ENCODE assay signal across 1 cellular context in the genomic region with DNA sequence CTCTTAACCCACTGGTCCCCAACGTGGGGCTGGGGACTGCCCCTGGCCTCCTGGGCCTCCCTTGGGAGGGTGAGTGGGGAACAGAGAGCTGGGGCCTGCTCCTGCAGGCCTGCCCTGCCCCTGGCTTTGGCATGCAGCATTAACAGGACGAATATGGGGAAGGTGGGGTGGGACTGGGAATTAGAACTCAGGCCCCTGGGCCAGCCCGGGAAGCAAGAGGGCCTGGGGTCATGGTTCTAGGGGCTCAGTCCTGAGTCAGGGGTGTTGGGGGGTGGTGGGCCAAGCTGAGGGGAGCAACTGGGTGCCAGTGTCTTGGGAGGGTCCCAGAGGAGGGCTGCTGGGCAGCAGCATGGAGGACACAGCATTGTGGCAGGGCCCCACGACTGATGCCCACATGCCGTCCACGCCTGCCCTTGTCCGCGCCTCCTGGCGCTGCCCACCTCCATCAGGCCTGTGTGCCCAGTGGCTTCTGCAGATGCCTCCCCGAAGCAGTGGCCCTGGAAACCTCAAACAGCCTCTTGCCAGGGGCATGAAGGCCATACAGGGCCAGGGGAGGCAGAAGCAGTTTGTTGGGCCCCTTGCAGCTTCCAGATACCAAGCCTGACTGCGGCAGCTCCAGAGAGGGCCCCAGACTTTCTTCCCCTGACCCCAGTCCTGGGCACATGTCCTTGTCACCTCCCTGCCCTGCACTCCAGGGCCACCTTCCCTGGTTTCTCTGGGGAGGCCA.
TF ChIP-seq lines count a peak whose summit lies in the region.

No MANE protein-coding gene starts in this region.

TF ChIP-seq in HCT116, 20 proteins besides CTCF, POLR2A, EP300 and RAD21 (continued from another document):
- TF ChIP-seq, protein P1, sequence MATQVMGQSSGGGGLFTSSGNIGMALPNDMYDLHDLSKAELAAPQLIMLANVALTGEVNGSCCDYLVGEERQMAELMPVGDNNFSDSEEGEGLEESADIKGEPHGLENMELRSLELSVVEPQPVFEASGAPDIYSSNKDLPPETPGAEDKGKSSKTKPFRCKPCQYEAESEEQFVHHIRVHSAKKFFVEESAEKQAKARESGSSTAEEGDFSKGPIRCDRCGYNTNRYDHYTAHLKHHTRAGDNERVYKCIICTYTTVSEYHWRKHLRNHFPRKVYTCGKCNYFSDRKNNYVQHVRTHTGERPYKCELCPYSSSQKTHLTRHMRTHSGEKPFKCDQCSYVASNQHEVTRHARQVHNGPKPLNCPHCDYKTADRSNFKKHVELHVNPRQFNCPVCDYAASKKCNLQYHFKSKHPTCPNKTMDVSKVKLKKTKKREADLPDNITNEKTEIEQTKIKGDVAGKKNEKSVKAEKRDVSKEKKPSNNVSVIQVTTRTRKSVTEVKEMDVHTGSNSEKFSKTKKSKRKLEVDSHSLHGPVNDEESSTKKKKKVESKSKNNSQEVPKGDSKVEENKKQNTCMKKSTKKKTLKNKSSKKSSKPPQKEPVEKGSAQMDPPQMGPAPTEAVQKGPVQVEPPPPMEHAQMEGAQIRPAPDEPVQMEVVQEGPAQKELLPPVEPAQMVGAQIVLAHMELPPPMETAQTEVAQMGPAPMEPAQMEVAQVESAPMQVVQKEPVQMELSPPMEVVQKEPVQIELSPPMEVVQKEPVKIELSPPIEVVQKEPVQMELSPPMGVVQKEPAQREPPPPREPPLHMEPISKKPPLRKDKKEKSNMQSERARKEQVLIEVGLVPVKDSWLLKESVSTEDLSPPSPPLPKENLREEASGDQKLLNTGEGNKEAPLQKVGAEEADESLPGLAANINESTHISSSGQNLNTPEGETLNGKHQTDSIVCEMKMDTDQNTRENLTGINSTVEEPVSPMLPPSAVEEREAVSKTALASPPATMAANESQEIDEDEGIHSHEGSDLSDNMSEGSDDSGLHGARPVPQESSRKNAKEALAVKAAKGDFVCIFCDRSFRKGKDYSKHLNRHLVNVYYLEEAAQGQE (IDR thresholded peaks at IDR 0.05; ENCODE audit: low read depth): no peak
- no peak for TF ChIP-seq SIN3A (IDR thresholded peaks at IDR 0.05; ENCODE audit: low read depth)
- no peak for TF ChIP-seq ZFX (IDR thresholded peaks at IDR 0.05)
- no peak for TF ChIP-seq FOSL1 (IDR thresholded peaks at IDR 0.05; ENCODE audit: low read depth)
- no peak for TF ChIP-seq TCF7L2 (IDR thresholded peaks at IDR 0.05; ENCODE audit: borderline replicate concordance, extremely low read depth, insufficient read depth, insufficient read length)
- TF ChIP-seq MAX (IDR thresholded peaks at IDR 0.05): no peak
- no peak for TF ChIP-seq CEBPB (IDR thresholded peaks at IDR 0.05; ENCODE audit: low read depth)
